24 cellular contexts compared by ENCODE assay signal in genomic region chr6:112287836-112288235, GRCh38. TPM values are rescaled to one million over a fixed set of nuclear protein-coding genes. Genes with fewer than 3 reads are reported as not detected.
"Had no signal": no experiment of that assay in that cellular context is flagged by ENCODE, and none has a peak within 500 bp of the region (broad histone marks: within the 10 kb centered on the region; RNA-seq: fewer than 3 reads in every experiment).

No MANE protein-coding gene starts in this region.

- H3K36me3 ChIP-seq: adrenal gland, gastrocnemius medialis, neural progenitor cell, thoracic aorta, upper lobe of right lung had no signal

- H3K4me1 ChIP-seq: adrenal gland had no signal

- H3K9ac ChIP-seq: neural progenitor cell had no signal

- H3K4me3 ChIP-seq: adrenal gland, gastrocnemius medialis, lung, neural progenitor cell, skin epidermis, thoracic aorta, upper lobe of right lung had no signal

- H3K27ac ChIP-seq: adrenal gland, neural progenitor cell, skin epidermis, thoracic aorta, upper lobe of right lung, VCaP had no signal

- ATAC-seq: gastrocnemius medialis; left colon; stimulated activated naive CD8-positive, alpha-beta T cell treated with anti-CD3 and anti-CD28 coated beads, Interleukin-15, amount 100 ng/mL, for 72 hours; upper lobe of right lung had no signal

- DNase-seq: activated CD4-positive, alpha-beta T cell treated with anti-CD3 and anti-CD28 coated beads for 1 hour; activated CD4-positive, alpha-beta T cell treated with anti-CD3 and anti-CD28 coated beads, Interleukin-2, amount 50 U/mL, for 4 hours; activated gamma-delta T cell treated with Interleukin-2 at 50 U/mL for 16 hours; adrenal gland; effector CD4-positive, alpha-beta T cell; gastrocnemius medialis; left colon; midbrain; stimulated activated CD4-positive, alpha-beta T cell treated with anti-CD3 and anti-CD28 coated beads, Interleukin-15, amount 100 ng/mL, for 24 hours; stimulated activated CD4-positive, alpha-beta T cell treated with anti-CD3 and anti-CD28 coated beads, Interleukin-4, amount 100 ng/mL, for 1 hour; stimulated activated naive CD8-positive, alpha-beta T cell treated with anti-CD3 and anti-CD28 coated beads, Interleukin-15, amount 100 ng/mL, for 72 hours; upper lobe of right lung had no signal

- H3K9me3 ChIP-seq: adrenal gland, gastrocnemius medialis, thoracic aorta, upper lobe of right lung had no signal

- H3K27me3 ChIP-seq: adrenal gland, gastrocnemius medialis, neural progenitor cell, upper lobe of right lung had no signal

RNA-seq across cellular contexts. Expression of gene LAMA4, which starts 33.5 kb away (rescaled TPM):
- total RNA-seq: activated CD8-positive, alpha-beta memory T cell treated with anti-CD3 and anti-CD28 coated beads for 36 hours; activated naive CD4-positive, alpha-beta T cell treated with anti-CD3 and anti-CD28 coated beads, Interleukin-2, amount 50 U/mL, for 72 hours; activated T-helper 1 cell treated with anti-CD3 and anti-CD28 coated beads, Interleukin-12 subunit alpha, Interleukin-12 subunit beta, Interleukin-2, Interleukin-4 antibody, amounts not matched to agents 30 ng/mL and 10 ng/mL and 1 ng/mL, durations not matched to agents 14 hours and 24 hours and 36 hours had no signal

RNA-seq across cellular contexts. Expression of gene RFPL4B, which starts 59.3 kb away (rescaled TPM):
- total RNA-seq: activated CD8-positive, alpha-beta memory T cell treated with anti-CD3 and anti-CD28 coated beads for 36 hours; activated naive CD4-positive, alpha-beta T cell treated with anti-CD3 and anti-CD28 coated beads, Interleukin-2, amount 50 U/mL, for 72 hours; activated T-helper 1 cell treated with anti-CD3 and anti-CD28 coated beads, Interleukin-12 subunit alpha, Interleukin-12 subunit beta, Interleukin-2, Interleukin-4 antibody, amounts not matched to agents 30 ng/mL and 10 ng/mL and 1 ng/mL, durations not matched to agents 14 hours and 24 hours and 36 hours; adrenal gland; cerebellum; gastrocnemius medialis; left colon; lung; osteoblast; progenitor cell of endocrine pancreas; upper lobe of right lung had no signal
- polyA plus RNA-seq: adrenal gland, esophagus, lung had no signal
